ENCODE assay signal across 16 cellular contexts in the genomic region with DNA sequence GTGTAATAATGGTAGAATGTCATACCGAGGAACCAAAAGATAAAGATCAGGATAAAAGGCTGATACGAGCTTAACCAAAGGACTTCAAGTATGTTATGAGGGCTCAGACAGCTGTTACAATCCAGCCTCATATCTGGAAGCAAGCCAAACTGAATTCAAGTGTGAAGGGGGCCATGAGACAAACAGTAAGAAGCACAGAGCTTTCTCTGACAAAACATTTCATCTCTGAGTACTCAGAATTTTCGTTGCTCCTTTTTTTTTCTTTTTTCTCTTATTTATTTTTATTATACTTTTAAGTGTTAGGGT. TPM values are rescaled to one million over a fixed set of nuclear protein-coding genes. Genes with fewer than 3 reads are reported as not detected.
DNase-seq lines count a peak whose midpoint lies in the region; ATAC-seq and TF ChIP-seq lines count a peak whose summit lies in the region.
"Had no signal": no experiment of that assay in that cellular context is flagged by ENCODE, and none has a peak within 500 bp of the region (broad histone marks: within the 10 kb centered on the region; RNA-seq: fewer than 3 reads in every experiment).

No MANE protein-coding gene starts in this region.

- H3K27me3 ChIP-seq in esophagus squamous epithelium: no peaks in the 10 kb centered on the region
- no peaks in the 10 kb centered on the region for H3K27me3 ChIP-seq in tibial artery
- H3K27me3 ChIP-seq: heart right ventricle, right atrium auricular region had no signal

- H3K9me3 ChIP-seq in esophagus squamous epithelium: no peaks in the 10 kb centered on the region
- no peaks in the 10 kb centered on the region for H3K9me3 ChIP-seq in tibial artery
- H3K9me3 ChIP-seq: right atrium auricular region had no signal

- peaks cover 5% of the 10 kb centered on the region for H3K4me1 Mint-ChIP-seq in activated naive CD4-positive, alpha-beta T cell treated with anti-CD3 and anti-CD28 coated beads for 36 hours (ENCODE audit: low read depth)

- ATAC-seq in HG03565 (IDR thresholded peaks at IDR 0.05; ENCODE audit: unreplicated experiment): no peak
- ATAC-seq: activated naive CD4-positive, alpha-beta T cell treated with anti-CD3 and anti-CD28 coated beads, Interleukin-2, amount 50 U/mL, for 72 hours; heart right ventricle; left cardiac atrium; naive thymus-derived CD8-positive, alpha-beta T cell; stimulated activated naive CD8-positive, alpha-beta T cell treated with anti-CD3 and anti-CD28 coated beads, Interleukin-15, Interleukin-2, amounts not matched to agents 100 U/mL and 50 U/mL, for 24 hours had no signal

- no peak overlapping the region for H3K4me3 Mint-ChIP-seq in activated naive CD4-positive, alpha-beta T cell treated with anti-CD3 and anti-CD28 coated beads for 36 hours
- H3K4me3 Mint-ChIP-seq: naive thymus-derived CD8-positive, alpha-beta T cell had no signal

- H3K27ac Mint-ChIP-seq in activated naive CD4-positive, alpha-beta T cell treated with anti-CD3 and anti-CD28 coated beads for 36 hours: no peak overlapping the region
- H3K27ac Mint-ChIP-seq: activated naive CD4-positive, alpha-beta T cell treated with anti-CD3 and anti-CD28 coated beads, Interleukin-2, amount 50 U/mL, for 72 hours had no signal

- CTCF ChIA-PET in activated naive CD4-positive, alpha-beta T cell treated with anti-CD3 and anti-CD28 coated beads for 36 hours (lab: Charles Lee): interaction anchor here (0.7 to 0.9 kb wide), 2 partner anchors 9 to 1014 kb away, joined by 3 to 4 read pairs; no protein-coding TSS in a partner anchor

- no peaks in the 10 kb centered on the region for H3K9me3 Mint-ChIP-seq in activated naive CD4-positive, alpha-beta T cell treated with anti-CD3 and anti-CD28 coated beads for 36 hours

- TF ChIP-seq CTCF in esophagus squamous epithelium (IDR thresholded peaks at IDR 0.05) (no peak), tibial artery (IDR thresholded peaks at IDR 0.05) (no peak)

- H3K4me3 ChIP-seq in esophagus squamous epithelium: no peak overlapping the region
- no peak overlapping the region for H3K4me3 ChIP-seq in tibial artery
- H3K4me3 ChIP-seq: heart right ventricle, right atrium auricular region had no signal

- H3K4me1 ChIP-seq in esophagus squamous epithelium: peaks cover 5 to 52% (median 17%) of the 10 kb centered on the region in 3 donors
- H3K4me1 ChIP-seq in tibial artery: peaks cover 0 to 51% (median 28%) of the 10 kb centered on the region in 4 donors

- WGBS in esophagus squamous epithelium, 2 donors: 45 to 65% methylated on average over 3 of the region's 3 CpGs

- peak; percentile 9 to 55 for DNase-seq in NCI-H187 (lab: John Stamatoyannopoulos, UW)
- no peak for DNase-seq in NCI-H187 treated with DMSO at 0.1 percent for 48 hours (lab: John Stamatoyannopoulos, UW)
- peak; percentile 74 to 93 for DNase-seq in NCI-H524 (lab: John Stamatoyannopoulos, UW)
- no peak for DNase-seq in esophagus squamous epithelium (lab: John Stamatoyannopoulos, UW)
- no peak for DNase-seq in tibial artery
- no peak for DNase-seq in effector CD8-positive, alpha-beta T cell (lab: John Stamatoyannopoulos, UW)
- no peak for DNase-seq in activated naive CD4-positive, alpha-beta T cell treated with anti-CD3 and anti-CD28 coated beads for 36 hours
- DNase-seq: ACHN; heart right ventricle; left cardiac atrium; naive thymus-derived CD8-positive, alpha-beta T cell; NCI-H2107; stimulated activated naive CD8-positive, alpha-beta T cell treated with anti-CD3 and anti-CD28 coated beads, Interleukin-15, Interleukin-2, amounts not matched to agents 100 U/mL and 50 U/mL, for 24 hours had no signal

- no peaks in the 10 kb centered on the region for H3K36me3 Mint-ChIP-seq in activated naive CD4-positive, alpha-beta T cell treated with anti-CD3 and anti-CD28 coated beads for 36 hours (ENCODE audit: low read depth)
- H3K36me3 Mint-ChIP-seq: activated naive CD4-positive, alpha-beta T cell treated with anti-CD3 and anti-CD28 coated beads, Interleukin-2, amount 50 U/mL, for 72 hours; naive thymus-derived CD8-positive, alpha-beta T cell had no signal

- intact Hi-C loops in esophagus squamous epithelium (cut with DNase I) (no loop called here), tibial artery (cut with DNase I; ENCODE audit: low total_unique reads) (loop anchor here (5.0 to 10.0 kb wide), 2 partner anchors 55 to 1003 kb away; no protein-coding TSS in a partner anchor)
- intact Hi-C loops in activated naive CD4-positive, alpha-beta T cell treated with anti-CD3 and anti-CD28 coated beads for 36 hours (cut with micrococcal nuclease): loop anchor here (5.0 to 10.0 kb wide), 5 partner anchors 58 to 1498 kb away; no protein-coding TSS in a partner anchor

- no peaks in the 10 kb centered on the region for H3K27me3 Mint-ChIP-seq in activated naive CD4-positive, alpha-beta T cell treated with anti-CD3 and anti-CD28 coated beads for 36 hours (ENCODE audit: low read depth)
- H3K27me3 Mint-ChIP-seq: naive thymus-derived CD8-positive, alpha-beta T cell had no signal

- TF ChIP-seq POLR2A in esophagus squamous epithelium (IDR thresholded peaks at IDR 0.05): no peak

- H3K36me3 ChIP-seq in esophagus squamous epithelium: no peaks in the 10 kb centered on the region
- no peaks in the 10 kb centered on the region for H3K36me3 ChIP-seq in tibial artery
- H3K36me3 ChIP-seq: heart right ventricle, right atrium auricular region had no signal

- peak overlapping the region in 3 of 4 donors; percentile 31 to 77 (median 68) for H3K27ac ChIP-seq in esophagus squamous epithelium
- H3K27ac ChIP-seq in tibial artery: peak overlapping the region; percentile 73 to 75
- H3K27ac ChIP-seq: right atrium auricular region had no signal

RNA-seq across cellular contexts. Expression of a gene that starts 52.9 kb away (rescaled TPM):
- total RNA-seq in esophagus squamous epithelium: 1 to 10 TPM in 1 of 4 donors, under 1 TPM in 2, not detected in 1; 0.13 to 1.3 (median 0.95) TPM
- total RNA-seq in activated naive CD4-positive, alpha-beta T cell treated with anti-CD3 and anti-CD28 coated beads for 36 hours: not detected
- total RNA-seq: activated naive CD4-positive, alpha-beta T cell treated with anti-CD3 and anti-CD28 coated beads, Interleukin-2, amount 50 U/mL, for 72 hours had no signal

Comparison
In these comparisons a context has a peak if more than half of its experiments do, and no peak if none do; other contexts are left out.
1. DNase-seq: peak in NCI-H187 (2 of 2) and NCI-H524 (2 of 2); none in NCI-H187 treated with DMSO at 0.1 percent for 48 hours (single experiment), esophagus squamous epithelium (single experiment), tibial artery (0 of 2), effector CD8-positive, alpha-beta T cell (single experiment) and activated naive CD4-positive, alpha-beta T cell treated with anti-CD3 and anti-CD28 coated beads for 36 hours (single experiment).